Comparison of ENCODE assay signal across 29 cellular contexts in the genomic region with DNA sequence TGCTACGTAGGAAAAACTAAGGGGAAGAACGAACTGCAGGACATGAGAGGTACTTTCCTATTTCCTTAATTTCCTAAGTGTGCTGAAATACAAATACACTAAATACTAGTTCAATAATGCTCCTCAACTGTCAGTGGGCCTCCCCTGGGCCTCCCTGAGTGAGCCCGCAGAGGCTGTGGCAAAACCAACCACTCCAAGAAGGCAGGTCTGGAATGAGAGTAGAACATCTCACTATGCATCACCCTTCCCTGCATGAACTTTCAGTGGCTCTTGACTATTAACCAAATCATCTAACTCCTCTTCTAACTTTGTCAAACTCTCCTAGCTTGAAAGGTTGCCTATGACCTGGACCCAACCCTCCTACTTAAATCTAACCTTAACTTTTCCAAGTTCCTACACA.
"Had no signal": no experiment of that assay in that cellular context is flagged by ENCODE, and none has a peak within 500 bp of the region (broad histone marks: within the 10 kb centered on the region; RNA-seq: fewer than 3 reads in every experiment).

No MANE protein-coding gene starts in this region.

- H3K9me3 ChIP-seq: adrenal gland, MG63 had no signal

- ATAC-seq: activated T-cell treated with anti-CD3 and anti-CD28 coated beads, Interleukin-2, amount 50 U/mL, for 4 hours; Panc1; T-cell had no signal

- H3K9me3 Mint-ChIP-seq: activated naive CD4-positive, alpha-beta T cell treated with anti-CD3 and anti-CD28 coated beads for 36 hours; activated T-cell treated with anti-CD3 and anti-CD28 coated beads, Interleukin-2, amount 50 U/mL, for 4 hours; T-cell had no signal

- H3K4me3 ChIP-seq: adrenal gland, MG63, SK-N-MC had no signal

- H3K36me3 ChIP-seq: adrenal gland had no signal

- H3K4me3 Mint-ChIP-seq: activated naive CD4-positive, alpha-beta T cell treated with anti-CD3 and anti-CD28 coated beads for 36 hours; activated naive CD8-positive, alpha-beta T cell; activated T-cell treated with anti-CD3 and anti-CD28 coated beads, Interleukin-2, amount 50 U/mL, for 4 hours; T-cell had no signal

- H3K27ac Mint-ChIP-seq: activated naive CD4-positive, alpha-beta T cell treated with anti-CD3 and anti-CD28 coated beads for 36 hours; activated naive CD8-positive, alpha-beta T cell; T-cell had no signal

- DNase-seq: activated CD4-positive, alpha-beta T cell treated with anti-CD3 and anti-CD28 coated beads for 48 hours; activated CD4-positive, alpha-beta T cell treated with anti-CD3 and anti-CD28 coated beads, Interleukin-2, amount 50 U/mL, for 4 hours; activated CD4-positive, CD25-positive, alpha-beta regulatory T cell; activated CD8-positive, alpha-beta memory T cell treated with anti-CD3 and anti-CD28 coated beads, Interleukin-2, amount 50 U/mL, for 48 hours; activated gamma-delta T cell; activated naive CD4-positive, alpha-beta T cell treated with anti-CD3 and anti-CD28 coated beads for 36 hours; activated T-cell treated with anti-CD3 and anti-CD28 coated beads, Interleukin-2, amount 50 U/mL, for 4 hours; adrenal gland; anterior cingulate cortex; caudate nucleus; MG63; MV-4-11; NCI-H1092 treated with DMSO at 0.1 percent for 48 hours; NCI-H1417 treated with DMSO at 0.1 percent for 48 hours; NCI-H1694; NCI-H2029; NCI-H2107; NCI-H2171 treated with DMSO at 0.1 percent for 48 hours; NCI-H226; NCI-H526 treated with DMSO at 0.1 percent for 48 hours; NCI-H82; OCI-M1; RPMI8226; T-cell had no signal

- H3K27me3 ChIP-seq: adrenal gland, MG63 had no signal

- H3K9ac ChIP-seq: KMS-11 had no signal

- H3K4me2 ChIP-seq: KMS-11 had no signal

- H3K27ac ChIP-seq: adrenal gland, KMS-11, SK-N-MC, VCaP had no signal

- H3K27me3 Mint-ChIP-seq: activated naive CD8-positive, alpha-beta T cell; T-cell had no signal
